36 cellular contexts compared by ENCODE assay signal in the genomic region with DNA sequence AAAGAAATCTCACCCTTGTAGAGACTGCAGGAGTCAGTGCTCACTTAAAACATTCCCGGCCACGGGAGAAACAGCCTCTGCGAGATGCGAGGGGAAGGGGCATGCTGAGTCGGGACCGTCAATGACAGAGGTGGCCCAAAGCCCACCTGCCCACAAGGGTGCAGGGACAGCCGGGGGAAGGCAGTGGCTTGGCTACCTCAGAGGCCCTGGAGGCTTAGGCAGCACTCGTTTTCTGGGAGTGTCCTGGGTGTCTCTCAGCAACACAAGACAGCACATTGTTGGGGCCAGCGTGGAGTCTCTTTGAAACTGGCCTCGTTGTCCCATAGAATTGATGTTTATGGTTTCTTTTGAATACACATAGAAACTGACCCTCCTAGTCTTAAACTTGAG. TPM values are rescaled to one million over a fixed set of nuclear protein-coding genes. Genes with fewer than 3 reads are reported as not detected.
"Had no signal": no experiment of that assay in that cellular context is flagged by ENCODE, and none has a peak within 500 bp of the region (broad histone marks: within the 10 kb centered on the region; RNA-seq: fewer than 3 reads in every experiment).

No MANE protein-coding gene starts in this region.

- H3K36me3 ChIP-seq: adrenal gland, cardiac muscle cell had no signal

- H3K27ac ChIP-seq: adrenal gland, body of pancreas, cardiac muscle cell, VCaP had no signal

- ATAC-seq: activated CD8-positive, alpha-beta T cell treated with anti-CD3 and anti-CD28 coated beads for 36 hours; activated naive CD4-positive, alpha-beta T cell treated with anti-CD3 and anti-CD28 coated beads, Interleukin-2, amount 50 U/mL, for 72 hours; activated T-cell treated with anti-CD3 and anti-CD28 coated beads, Interleukin-2, amount 50 U/mL, for 4 hours; activated T-cell treated with anti-CD3 and anti-CD28 coated beads, Interleukin-2, amount 50 U/mL, for 72 hours; activated T-helper 17 cell treated with anti-CD3 and anti-CD28 coated beads, Interleukin-2, amount 50 U/mL, for 72 hours; body of pancreas had no signal

- H3K9me3 ChIP-seq: adrenal gland, body of pancreas had no signal

- H3K4me1 ChIP-seq: adrenal gland, body of pancreas had no signal

- H3K4me3 ChIP-seq: adrenal gland, body of pancreas, cardiac muscle cell had no signal

- FAIRE-seq: astrocyte, bronchial epithelial cell, TTC549 had no signal

- DNase-seq: activated B cell treated with CpG ODN at 0.5 μM for 24 hours; activated CD4-positive, alpha-beta memory T cell treated with anti-CD3 and anti-CD28 coated beads for 36 hours; activated CD4-positive, alpha-beta T cell treated with anti-CD3 and anti-CD28 coated beads for 4 hours; activated CD4-positive, alpha-beta T cell treated with anti-CD3 and anti-CD28 coated beads, Interleukin-2, amount 10 ng/mL, durations not matched to agents 24 days and 14 days; activated CD4-positive, alpha-beta T cell treated with anti-CD3 and anti-CD28 coated beads, Interleukin-2, amount 50 U/mL, for 1 hour; activated CD4-positive, alpha-beta T cell treated with anti-CD3 and anti-CD28 coated beads, Interleukin-2, amount 50 U/mL, for 4 hours; activated CD4-positive, CD25-positive, alpha-beta regulatory T cell treated with anti-CD3 and anti-CD28 coated beads, Interleukin-2, amount 50 U/mL, for 72 hours; activated CD8-positive, alpha-beta memory T cell treated with anti-CD3 and anti-CD28 coated beads, Interleukin-2, amount 50 U/mL, for 4 hours; activated CD8-positive, alpha-beta T cell treated with anti-CD3 and anti-CD28 coated beads for 36 hours; activated effector memory CD4-positive, alpha-beta T cell treated with anti-CD3 and anti-CD28 coated beads, Interleukin-2, amount 50 U/mL, for 16 hours; activated gamma-delta T cell treated with Interleukin-2 at 50 U/mL for 16 hours; activated naive CD4-positive, alpha-beta T cell; activated naive CD4-positive, alpha-beta T cell treated with anti-CD3 and anti-CD28 coated beads for 36 hours; activated naive CD4-positive, alpha-beta T cell treated with anti-CD3 and anti-CD28 coated beads, Interleukin-2, amount 50 U/mL, for 16 hours; activated naive CD8-positive, alpha-beta T cell treated with anti-CD3 and anti-CD28 coated beads for 36 hours; activated T-cell treated with anti-CD3 and anti-CD28 coated beads for 4 hours; activated T-cell treated with anti-CD3 and anti-CD28 coated beads, Interleukin-2, amount 50 U/mL, for 1 hour; activated T-cell treated with anti-CD3 and anti-CD28 coated beads, Interleukin-2, amount 50 U/mL, for 4 hours; activated T-cell treated with anti-CD3 and anti-CD28 coated beads, Interleukin-2, amount 50 U/mL, for 72 hours; adrenal gland; amniotic stem cell; aorta; body of pancreas; caudate nucleus; cerebellar nuclear complex; T-helper 1 cell; T-helper 2 cell; T-helper 9 cell had no signal

- H3K27me3 ChIP-seq: adrenal gland, body of pancreas, cardiac muscle cell had no signal

RNA-seq across cellular contexts. Expression of a gene that starts 25.6 kb away (rescaled TPM):
- total RNA-seq: activated B cell treated with CpG ODN at 0.5 μM for 24 hours; activated CD8-positive, alpha-beta T cell treated with anti-CD3 and anti-CD28 coated beads for 36 hours; bronchial epithelial cell; cardiac muscle cell had no signal

RNA-seq across cellular contexts. Expression of a gene that starts 35.6 kb away (rescaled TPM):
- total RNA-seq: activated B cell treated with CpG ODN at 0.5 μM for 24 hours; activated CD4-positive, alpha-beta memory T cell treated with anti-CD3 and anti-CD28 coated beads for 36 hours; activated CD4-positive, alpha-beta T cell treated with anti-CD3 and anti-CD28 coated beads, Interleukin-2, amount 10 ng/mL, durations not matched to agents 24 days and 14 days; activated CD8-positive, alpha-beta memory T cell treated with anti-CD3 and anti-CD28 coated beads for 36 hours; activated CD8-positive, alpha-beta T cell treated with anti-CD3 and anti-CD28 coated beads for 36 hours; activated naive CD4-positive, alpha-beta T cell treated with anti-CD3 and anti-CD28 coated beads for 36 hours; activated naive CD8-positive, alpha-beta T cell treated with anti-CD3 and anti-CD28 coated beads for 36 hours; activated T-cell treated with anti-CD3 and anti-CD28 coated beads, Interleukin-2, amount 50 U/mL, for 72 hours; adrenal gland; aorta; astrocyte; body of pancreas; bronchial epithelial cell; cardiac muscle cell had no signal
- polyA plus RNA-seq: adrenal gland, aorta, cardiac muscle cell had no signal
